Comparison of ENCODE assay signal across 8 cellular contexts in the genomic region with DNA sequence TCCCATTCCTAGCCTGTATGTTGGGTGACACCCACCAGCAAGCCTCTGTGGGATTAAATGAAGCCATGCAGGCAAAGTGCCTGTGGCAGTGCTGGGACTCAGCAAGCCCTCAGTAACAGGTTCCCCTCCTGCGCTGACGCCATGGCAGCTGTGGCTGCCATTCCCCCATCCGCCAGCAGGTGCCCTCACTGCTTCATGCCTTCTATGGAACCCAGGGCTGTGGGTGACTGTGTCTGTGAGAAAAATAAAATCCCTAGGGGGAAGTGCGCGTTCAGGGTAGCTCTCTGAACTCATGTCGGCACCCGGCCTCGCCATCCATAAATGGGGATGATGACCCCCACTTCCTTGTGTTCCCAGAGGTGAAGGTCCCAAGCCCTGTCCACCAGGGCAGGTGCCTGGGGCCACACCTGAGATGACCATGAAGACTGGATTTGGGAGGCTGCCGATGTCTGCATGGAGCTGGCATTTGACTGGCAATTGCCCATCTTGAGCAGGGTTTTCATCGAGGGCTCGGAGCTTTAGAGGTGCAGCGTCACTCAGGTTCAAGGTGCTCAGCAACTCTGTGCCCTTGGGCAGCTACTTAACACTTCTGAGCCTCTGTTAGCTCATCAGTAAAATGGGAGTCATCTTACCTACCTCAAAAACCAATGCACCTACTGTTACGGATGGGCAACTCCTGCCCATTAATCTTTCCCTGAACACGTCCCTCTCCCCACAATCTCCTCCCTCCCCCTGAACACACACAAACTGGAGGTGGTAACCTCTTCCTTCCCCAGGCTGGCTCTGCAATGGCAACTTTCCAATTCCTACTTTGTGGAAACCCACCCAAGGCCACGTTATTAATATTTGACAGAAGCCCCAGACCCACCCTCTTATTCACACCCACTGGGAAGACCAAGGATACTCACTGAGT. TPM values are rescaled to one million over a fixed set of nuclear protein-coding genes. Genes with fewer than 3 reads are reported as not detected.
DNase-seq lines count a peak whose midpoint lies in the region; ATAC-seq and TF ChIP-seq lines count a peak whose summit lies in the region.

No MANE protein-coding gene starts in this region.

- H2AFZ ChIP-seq in osteoblast (ENCODE audit: low read length), result no peak overlapping the region

- peak overlapping the region; percentile 39 for H3K4me3 ChIP-seq in Jurkat, Clone E6-1 (ENCODE audit: low read length)
- H3K4me3 ChIP-seq in osteoblast (ENCODE audit: insufficient read depth, low read length) (no peak overlapping the region), tibial nerve (no peak overlapping the region)

- TF ChIP-seq EP300 in tibial nerve (IDR thresholded peaks at IDR 0.05), result no peak

- H4K20me1 ChIP-seq in osteoblast (ENCODE audit: insufficient read depth, low read length), result no peaks in the 10 kb centered on the region

- peak; percentile 90 for ATAC-seq in GM21723 (IDR thresholded peaks at IDR 0.05; ENCODE audit: unreplicated experiment)

- peak; percentile 80 for TF ChIP-seq CTCF in osteoblast (IDR thresholded peaks at IDR 0.05; ENCODE audit: extremely low read depth, low read depth, low read length)
- peak; percentile 72 to 94 (median 86) for TF ChIP-seq CTCF in tibial nerve (IDR thresholded peaks at IDR 0.05)

- peak; percentile 92 for DNase-seq in ELF-1 (ENCODE audit: low read depth, low spot score)
- DNase-seq in Jurkat, Clone E6-1 (ENCODE audit: low read depth, low spot score), result peak; percentile 82
- peak; percentile 87 for DNase-seq in RPMI8226
- DNase-seq in activated T-helper 1 cell treated with anti-CD3 and anti-CD28 coated beads, Interleukin-2, amount 50 U/mL, for 16 hours (ENCODE audit: low read depth in 1 of 2, low spot score in 1 of 2), result peak; percentile 60 to 78
- DNase-seq in fibroblast of the conjunctiva (ENCODE audit: low read depth), result peak; percentile 14
- peak; percentile 99 for DNase-seq in osteoblast (ENCODE audit: insufficient read length, low spot score, missing footprints)
- peak; percentile 26 to 45 for DNase-seq in tibial nerve (ENCODE audit: low spot score in 2 of 2)

- TF ChIP-seq POLR2A in tibial nerve (IDR thresholded peaks at IDR 0.05), result no peak

- H3K27ac ChIP-seq in osteoblast (ENCODE audit: low read depth, low read length), result no peak overlapping the region
- peak overlapping the region in 3 of 4 donors; percentile 78 to 93 (median 93) for H3K27ac ChIP-seq in tibial nerve

- H3K27me3 ChIP-seq in osteoblast (ENCODE audit: insufficient read depth, low read length) (peaks cover 53% of the 10 kb centered on the region), tibial nerve (peaks cover 0 to 45% of the 10 kb centered on the region in 2 donors)

- H3K79me2 ChIP-seq in osteoblast (ENCODE audit: insufficient read depth, low read length), result no peaks in the 10 kb centered on the region

- WGBS in tibial nerve, 2 donors, result 33 to 36% methylated on average over 9 to 14 of the region's 15 CpGs

- H3K36me3 ChIP-seq in osteoblast (ENCODE audit: insufficient read depth, low read length) (no peaks in the 10 kb centered on the region), tibial nerve (no peaks in the 10 kb centered on the region)

- H3K4me2 ChIP-seq in osteoblast (ENCODE audit: insufficient read depth, low read length), result no peak overlapping the region

- H3K4me1 ChIP-seq in osteoblast (ENCODE audit: insufficient read depth, low read length) (no peaks in the 10 kb centered on the region), tibial nerve (peaks cover 0 to 24% (median 6%) of the 10 kb centered on the region in 4 donors)

- H3K9me3 ChIP-seq in osteoblast (ENCODE audit: low read depth, low read length), result no peaks in the 10 kb centered on the region
- H3K9me3 ChIP-seq in tibial nerve, result no peaks in the 10 kb centered on the region

RNA-seq across cellular contexts. Expression of a gene that starts 2.9 kb away (rescaled TPM):
- 22.0 TPM for polyA plus RNA-seq in Jurkat, Clone E6-1 (2012; ENCODE audit: insufficient read depth, insufficient read length)
- total RNA-seq in osteoblast (not detected in 2 replicates), tibial nerve (100 to 1,000 TPM in 2 of 4 donors, 10 to 100 TPM in 2; 60.0 to 200 (median 121) TPM)

Comparison
In these comparisons a context has a peak if more than half of its experiments do, and no peak if none do; other contexts are left out.
1. DNase-seq: peak in every context shown above with its lines; median percentile 99 in osteoblast; 92 in ELF-1; 87 in RPMI8226; 82 in Jurkat, Clone E6-1; 69 in activated T-helper 1 cell treated with anti-CD3 and anti-CD28 coated beads, Interleukin-2, amount 50 U/mL, for 16 hours; 36 in tibial nerve; 14 in fibroblast of the conjunctiva.
2. RNA of a gene that starts 2.9 kb away (total RNA-seq): 60.0 to 200 TPM in tibial nerve; not detected in osteoblast; every median in the first group is over 10 times any median in the second.